16 cellular contexts compared by ENCODE assay signal in the genomic region with DNA sequence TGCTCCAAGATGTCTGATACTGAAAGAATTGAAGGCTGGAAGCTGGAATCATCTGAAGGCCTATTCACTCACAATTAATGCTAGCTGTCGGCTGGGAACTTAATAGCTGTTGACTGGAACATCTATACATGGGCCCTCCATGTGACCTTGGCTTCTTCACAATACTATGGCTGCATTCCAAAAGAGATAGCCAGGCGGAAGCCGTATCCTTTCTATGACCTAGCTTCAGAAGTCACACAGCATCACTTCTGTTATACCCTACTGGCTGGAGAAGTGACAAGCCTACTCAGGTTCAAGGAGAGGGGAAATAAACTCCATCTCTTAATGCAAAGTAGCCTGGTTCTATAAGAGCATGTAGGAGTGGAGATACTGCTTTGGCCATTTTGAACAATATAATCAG. TPM values are rescaled to one million over a fixed set of nuclear protein-coding genes. Genes with fewer than 3 reads are reported as not detected.
A peak's percentile ranks its signal among the peaks of the same experiment; 100 is the strongest.
DNase-seq lines count a peak whose midpoint lies in the region; ATAC-seq, FAIRE-seq and TF ChIP-seq lines count a peak whose summit lies in the region.
"Had no signal": no experiment of that assay in that cellular context is flagged by ENCODE, and none has a peak within 500 bp of the region (broad histone marks: within the 10 kb centered on the region; RNA-seq: fewer than 3 reads in every experiment).

No MANE protein-coding gene starts in this region.

- no peaks in the 10 kb centered on the region for H3K36me3 ChIP-seq in adrenal gland (replicated peaks in 1 of 2)
- H3K36me3 ChIP-seq in liver (ENCODE audit: control insufficient read depth in 4 of 4, insufficient read depth in 3 of 4, low read depth in 1 of 4, low read length in 3 of 4) = no peaks in the 10 kb centered on the region
- no peaks in the 10 kb centered on the region for H3K36me3 ChIP-seq in upper lobe of right lung
- H3K36me3 ChIP-seq in OCI-LY7 (ENCODE audit: insufficient read depth, low read length) = no peaks in the 10 kb centered on the region
- no peaks in the 10 kb centered on the region for H3K36me3 ChIP-seq in left lung
- H3K36me3 ChIP-seq: BLaER1, Peyer's patch had no signal

- no peaks in the 10 kb centered on the region for H3K27me3 ChIP-seq in adrenal gland
- peaks cover 0 to 2% (median 0%) of the 10 kb centered on the region in 4 donors for H3K27me3 ChIP-seq in liver (ENCODE audit: control insufficient read depth in 4 of 4, insufficient read depth in 4 of 4, low read length in 3 of 4)
- no peaks in the 10 kb centered on the region for H3K27me3 ChIP-seq in upper lobe of right lung
- H3K27me3 ChIP-seq in left lung = no peaks in the 10 kb centered on the region
- H3K27me3 ChIP-seq: BLaER1, Peyer's patch had no signal

- no peak for TF ChIP-seq POLR2A in adrenal gland (IDR thresholded peaks at IDR 0.05)

- POLR2A ChIA-PET in OCI-LY7 (lab: Charles Lee) = no interaction called here

- ATAC-seq in upper lobe of right lung (peak; percentile 42), left lung (no peak)

- H3K27ac ChIP-seq in adrenal gland (no peak overlapping the region), liver (ENCODE audit: low read depth in 1 of 2, low read length in 2 of 2) (no peak overlapping the region), upper lobe of right lung (no peak overlapping the region), OCI-LY7 (ENCODE audit: low read depth, low read length, poor library complexity, severe bottlenecking) (no peak overlapping the region), left lung (no peak overlapping the region)
- H3K27ac ChIP-seq: BLaER1 had no signal

- no peak overlapping the region for H3K4me2 ChIP-seq in OCI-LY7 (ENCODE audit: low read length)
- H3K4me2 ChIP-seq: BLaER1 had no signal

- no peaks in the 10 kb centered on the region for H4K20me1 ChIP-seq in OCI-LY7 (ENCODE audit: insufficient read depth, low read length)
- H4K20me1 ChIP-seq: BLaER1 had no signal

- H3K4me1 ChIP-seq in adrenal gland (replicated peaks in 1 of 2) (peaks cover 0 to 4% of the 10 kb centered on the region in 2 donors), liver (ENCODE audit: control insufficient read depth in 4 of 4, insufficient read depth in 4 of 4, low read length in 3 of 4) (no peaks in the 10 kb centered on the region), upper lobe of right lung (peaks cover 6% of the 10 kb centered on the region), OCI-LY7 (ENCODE audit: insufficient read depth, low read length, poor library complexity, severe bottlenecking) (peaks cover 10% of the 10 kb centered on the region), left lung (peaks cover 0 to under 1% of the 10 kb centered on the region in 2 donors)
- H3K4me1 ChIP-seq: Peyer's patch had no signal

- no peaks in the 10 kb centered on the region for H3K9me2 ChIP-seq in OCI-LY7 (ENCODE audit: insufficient read depth, low read length)

- no peak for FAIRE-seq in HTR-8/SVneo (lab: Jason Lieb, UNC)

- TF ChIP-seq CTCF in adrenal gland (IDR thresholded peaks at IDR 0.05) = no peak
- no peak for TF ChIP-seq CTCF in liver (IDR thresholded peaks at IDR 0.05; ENCODE audit: low read depth, low read length, missing input control)
- no peak for TF ChIP-seq CTCF in upper lobe of right lung (IDR thresholded peaks at IDR 0.05)
- TF ChIP-seq CTCF in OCI-LY7 (conservative IDR thresholded peaks at IDR 0.05; ENCODE audit: low read length) = no peak
- no peak for TF ChIP-seq CTCF in left lung (IDR thresholded peaks at IDR 0.05)

- H3K79me2 ChIP-seq in OCI-LY7 (ENCODE audit: insufficient read depth, low read depth, low read length) = no peaks in the 10 kb centered on the region

- H3K9me3 ChIP-seq in adrenal gland (replicated peaks in 1 of 3) (no peaks in the 10 kb centered on the region), liver (ENCODE audit: control insufficient read depth in 4 of 4, low read length in 3 of 4) (no peaks in the 10 kb centered on the region), upper lobe of right lung (no peaks in the 10 kb centered on the region), OCI-LY7 (ENCODE audit: low read length) (no peaks in the 10 kb centered on the region), left lung (no peaks in the 10 kb centered on the region)
- H3K9me3 ChIP-seq: BLaER1, Peyer's patch had no signal

- BruUV-seq in OCI-LY7 (replicated peaks; lab: Mats Ljungman, UMichigan) = no TSS peak

- peak in 5 of 7 donors; percentile 14 to 68 (median 38) for DNase-seq in adrenal gland
- DNase-seq in foreskin melanocyte = peak; percentile 86
- no peak for DNase-seq in upper lobe of right lung
- no peak for DNase-seq in OCI-LY7 (ENCODE audit: low spot score)
- no peak for DNase-seq in HTR-8/SVneo (ENCODE audit: insufficient read length, low spot score)
- DNase-seq in left lung = no peak
- DNase-seq: H7, Kasumi-1, NCI-H1105 treated with DMSO at 0.1 percent for 48 hours, NCI-H187 treated with DMSO at 0.1 percent for 48 hours, NCI-H2171 treated with DMSO at 0.1 percent for 48 hours, NCI-H774, Peyer's patch, SHP77 treated with DMSO at 0.1 percent for 48 hours had no signal

- H3K9ac ChIP-seq in liver (ENCODE audit: low read depth in 1 of 2, low read length in 2 of 2) = no peak overlapping the region
- H3K9ac ChIP-seq: BLaER1 had no signal

- H2AFZ ChIP-seq in OCI-LY7 (ENCODE audit: low read length) = no peak overlapping the region

- peak; percentile 10 to 19 for TF ChIP-seq RAD21 in liver (IDR thresholded peaks at IDR 0.05)

- intact Hi-C loops in adrenal gland (cut with DNase I) = no loop called here
- intact Hi-C loops in upper lobe of right lung (cut with DNase I) = no loop called here
- intact Hi-C loops in OCI-LY7 (cut with micrococcal nuclease; ENCODE audit: unreplicated experiment) = no loop called here
- intact Hi-C loops in left lung (cut with DNase I) = no loop called here

- 14 to 33% (median 24%) methylated on average over 3 of the region's 3 CpGs for WGBS in adrenal gland, 4 donors
- WGBS in liver = 73% methylated on average over 3 of the region's 3 CpGs

- H3K4me3 ChIP-seq in adrenal gland = no peak overlapping the region
- no peak overlapping the region for H3K4me3 ChIP-seq in liver (ENCODE audit: low read depth in 1 of 3, low read length in 3 of 3)
- no peak overlapping the region for H3K4me3 ChIP-seq in upper lobe of right lung
- no peak overlapping the region for H3K4me3 ChIP-seq in OCI-LY7 (ENCODE audit: low read depth, low read length, poor library complexity, severe bottlenecking)
- no peak overlapping the region for H3K4me3 ChIP-seq in left lung
- H3K4me3 ChIP-seq: BLaER1, Peyer's patch had no signal

- CTCF ChIA-PET in OCI-LY7 (lab: Charles Lee; ENCODE audit: unreplicated experiment) = interaction anchor here (0.6 kb wide), 1 partner anchor 10 kb away, joined by 3 read pairs; no protein-coding TSS in a partner anchor

TF ChIP-seq in liver, 16 proteins besides CTCF, POLR2A, EP300 and RAD21:
- TF ChIP-seq HNF4G (IDR thresholded peaks at IDR 0.05) (no peak), NR2F2 (IDR thresholded peaks at IDR 0.05) (peak; percentile 55), YY1 (IDR thresholded peaks at IDR 0.05) (no peak), RXRA (IDR thresholded peaks at IDR 0.05) (peak; percentile 29 to 39), SP1 (IDR thresholded peaks at IDR 0.05) (peak; percentile 16), HNF4A (conservative IDR thresholded peaks at IDR 0.05) (no peak)

RNA-seq across cellular contexts. Expression of a gene that starts 50.9 kb away (rescaled TPM):
- total RNA-seq in adrenal gland = 10 to 100 TPM in 7 of 8 donors, 1 to 10 TPM in 1; 8.8 to 31.3 (median 25.8) TPM
- 1 to 10 TPM; 4.9 to 10.0 (median 7.1) TPM for polyA plus RNA-seq in adrenal gland
- total RNA-seq in liver = 1 to 10 TPM; 6.7 to 7.7 TPM
- polyA plus RNA-seq in liver = 1 to 10 TPM; 1.2 to 2.1 TPM
- 62.1 TPM for total RNA-seq in upper lobe of right lung
- total RNA-seq in OCI-LY7 (2014; rRNA removed; shearing (Covaris generic)) = 7.5 and 9.6 TPM in 2 replicates
- 19.9 and 21.1 TPM in 2 replicates for total RNA-seq in OCI-LY7 (2022)
- 10 to 100 TPM; 57.5 to 59.4 TPM for total RNA-seq in left lung

Comparison
In these comparisons a context has a peak if more than half of its experiments do, and no peak if none do; other contexts are left out.
1. DNase-seq: peak in adrenal gland (5 of 7) and foreskin melanocyte (single experiment); none in upper lobe of right lung (single experiment), OCI-LY7 (single experiment), HTR-8/SVneo (single experiment) and left lung (0 of 2).